Comparison of ENCODE assay signal across 13 cellular contexts in the genomic region with DNA sequence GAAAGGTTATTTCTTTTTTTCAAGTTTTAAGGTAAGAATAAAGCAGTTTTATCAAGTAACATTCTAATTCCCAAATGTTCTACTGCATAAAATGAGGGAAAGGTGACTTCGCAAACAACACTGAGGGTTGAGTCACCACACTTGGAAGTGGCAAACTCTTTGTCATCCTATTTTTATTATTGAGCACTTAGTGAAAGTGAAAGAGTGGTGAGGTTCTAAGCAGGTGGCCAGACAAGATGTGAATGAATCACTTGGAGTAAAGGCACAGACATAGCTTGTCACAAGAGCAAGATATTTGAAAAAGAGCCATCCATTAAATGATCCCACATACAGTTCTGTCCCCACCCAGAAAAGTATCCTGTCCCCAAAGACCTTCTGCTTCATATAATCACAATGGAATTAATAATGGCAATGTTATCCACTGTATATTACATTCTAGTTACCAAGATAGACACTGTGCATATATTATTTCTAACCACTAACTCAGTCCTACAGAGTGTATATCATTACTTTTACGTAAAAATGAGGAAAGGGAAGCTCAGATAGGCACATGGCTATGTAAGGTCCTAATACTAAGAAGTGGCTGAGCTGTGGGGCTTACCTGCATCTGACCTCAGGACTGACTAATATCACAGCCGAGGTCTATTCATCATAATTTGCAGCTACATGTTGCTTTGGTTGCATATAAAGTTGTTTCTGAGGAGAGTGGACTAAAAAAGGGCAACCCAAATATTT.
DNase-seq lines count a peak whose midpoint lies in the region; ATAC-seq and TF ChIP-seq lines count a peak whose summit lies in the region.
"Had no signal": no experiment of that assay in that cellular context is flagged by ENCODE, and none has a peak within 500 bp of the region (broad histone marks: within the 10 kb centered on the region; RNA-seq: fewer than 3 reads in every experiment).

No MANE protein-coding gene starts in this region.

- H3K27me3 Mint-ChIP-seq in natural killer cell treated with Interleukin-12 subunit alpha and Interleukin-12 subunit beta and Interleukin-15 and Interleukin-18, amount 100 ng/mL, for 72 hours, result no peaks in the 10 kb centered on the region

- no peaks in the 10 kb centered on the region for H3K36me3 Mint-ChIP-seq in natural killer cell treated with Interleukin-12 subunit alpha and Interleukin-12 subunit beta and Interleukin-15 and Interleukin-18, amount 100 ng/mL, for 72 hours

- no peak for TF ChIP-seq POLR2A in sigmoid colon (IDR thresholded peaks at IDR 0.05)
- no peak for TF ChIP-seq POLR2A in upper lobe of left lung (IDR thresholded peaks at IDR 0.05)

- TF ChIP-seq EP300 in sigmoid colon (IDR thresholded peaks at IDR 0.05), result no peak
- no peak for TF ChIP-seq EP300 in upper lobe of left lung (IDR thresholded peaks at IDR 0.05)

- intact Hi-C loops in sigmoid colon (cut with DNase I) (no loop called here), heart right ventricle (cut with DNase I) (no loop called here)

- in situ Hi-C loops in GM13977 (cut with MboI; ENCODE audit: low pct_unique_long_range_greater_than_20kb, low sequenced_read_pairs, unreplicated experiment), result no loop called here

- H3K4me1 ChIP-seq in sigmoid colon (no peaks in the 10 kb centered on the region), upper lobe of left lung (no peaks in the 10 kb centered on the region), heart right ventricle (no peaks in the 10 kb centered on the region)
- H3K4me1 ChIP-seq: SJCRH30 had no signal

- H3K27ac Mint-ChIP-seq in natural killer cell treated with Interleukin-12 subunit alpha and Interleukin-12 subunit beta and Interleukin-15 and Interleukin-18, amount 100 ng/mL, for 72 hours, result no peak overlapping the region

- no peak for TF ChIP-seq CTCF in GM13977 (IDR thresholded peaks at IDR 0.05; ENCODE audit: extremely low read depth, insufficient read depth, missing control alignments)
- TF ChIP-seq CTCF in sigmoid colon (IDR thresholded peaks at IDR 0.05), result no peak
- TF ChIP-seq CTCF in upper lobe of left lung (IDR thresholded peaks at IDR 0.05), result no peak
- no peak for TF ChIP-seq CTCF in heart right ventricle (IDR thresholded peaks at IDR 0.05)

- no peak overlapping the region for H3K4me3 Mint-ChIP-seq in natural killer cell treated with Interleukin-12 subunit alpha and Interleukin-12 subunit beta and Interleukin-15 and Interleukin-18, amount 100 ng/mL, for 72 hours
- H3K4me3 Mint-ChIP-seq: neural crest cell had no signal

- H3K9me3 ChIP-seq in sigmoid colon (no peaks in the 10 kb centered on the region), upper lobe of left lung (no peaks in the 10 kb centered on the region), heart right ventricle (peaks cover 0 to 13% (median 0%) of the 10 kb centered on the region in 11 donors)

- no peak overlapping the region for H3K27ac ChIP-seq in sigmoid colon
- H3K27ac ChIP-seq in upper lobe of left lung, result no peak overlapping the region
- H3K27ac ChIP-seq in heart right ventricle, result no peak overlapping the region
- H3K27ac ChIP-seq: C4-2B, SJCRH30 had no signal

- DNase-seq in GM13977 (ENCODE audit: low spot score) (peak; percentile 50), astrocyte of the hippocampus (ENCODE audit: low read depth, low spot score) (peak; percentile 19), sigmoid colon (no peak), upper lobe of left lung (no peak), heart right ventricle (no peak)
- DNase-seq in natural killer cell treated with Interleukin-12 subunit alpha and Interleukin-12 subunit beta and Interleukin-15 and Interleukin-18, amount 100 ng/mL, for 72 hours (ENCODE audit: low spot score), result no peak
- DNase-seq: hypothalamus, NCI-H1694 treated with DMSO at 0.1 percent for 48 hours, SJCRH30 had no signal

- H3K9me3 Mint-ChIP-seq in natural killer cell treated with Interleukin-12 subunit alpha and Interleukin-12 subunit beta and Interleukin-15 and Interleukin-18, amount 100 ng/mL, for 72 hours, result no peaks in the 10 kb centered on the region
- H3K9me3 Mint-ChIP-seq: neural crest cell had no signal

- H3K36me3 ChIP-seq in sigmoid colon (no peaks in the 10 kb centered on the region), upper lobe of left lung (no peaks in the 10 kb centered on the region), heart right ventricle (no peaks in the 10 kb centered on the region)
- H3K36me3 ChIP-seq: SJCRH30 had no signal

- peak; percentile 96 for ATAC-seq in GM21381 (IDR thresholded peaks at IDR 0.05; ENCODE audit: unreplicated experiment)
- ATAC-seq in HG03095 (IDR thresholded peaks at IDR 0.05; ENCODE audit: unreplicated experiment), result peak; percentile 89
- ATAC-seq in natural killer cell treated with Interleukin-12 subunit alpha and Interleukin-12 subunit beta and Interleukin-15 and Interleukin-18, amount 100 ng/mL, for 72 hours, result no peak
- no peak for ATAC-seq in upper lobe of left lung (ENCODE audit: low FRiP score in 2 of 2)
- no peak for ATAC-seq in heart right ventricle

- no peaks in the 10 kb centered on the region for H3K27me3 ChIP-seq in sigmoid colon
- no peaks in the 10 kb centered on the region for H3K27me3 ChIP-seq in upper lobe of left lung
- H3K27me3 ChIP-seq in heart right ventricle, result no peaks in the 10 kb centered on the region
- H3K27me3 ChIP-seq: SJCRH30 had no signal

- 89 to 90% methylated on average over 3 of the region's 3 CpGs for WGBS in sigmoid colon, 2 donors
- WGBS in upper lobe of left lung, 2 donors, result 90 to 95% methylated on average over 3 of the region's 3 CpGs
- WGBS in heart right ventricle, 2 donors, result 92 to 94% methylated on average over 3 of the region's 3 CpGs

- H3K4me3 ChIP-seq in sigmoid colon (no peak overlapping the region), upper lobe of left lung (no peak overlapping the region), heart right ventricle (no peak overlapping the region)
- H3K4me3 ChIP-seq: SJCRH30 had no signal

- H3K4me1 Mint-ChIP-seq in natural killer cell treated with Interleukin-12 subunit alpha and Interleukin-12 subunit beta and Interleukin-15 and Interleukin-18, amount 100 ng/mL, for 72 hours (ENCODE audit: low read depth in 2 of 2), result no peaks in the 10 kb centered on the region
- H3K4me1 Mint-ChIP-seq: neural crest cell had no signal

Comparison
In these comparisons a context has a peak if more than half of its experiments do, and no peak if none do; other contexts are left out.
1. DNase-seq: peak in GM13977 (single experiment) and astrocyte of the hippocampus (single experiment); none in natural killer cell treated with Interleukin-12 subunit alpha and Interleukin-12 subunit beta and Interleukin-15 and Interleukin-18, amount 100 ng/mL, for 72 hours (single experiment), sigmoid colon (single experiment), upper lobe of left lung (0 of 2) and heart right ventricle (0 of 2).
2. ATAC-seq: peak in GM21381 (single experiment) and HG03095 (single experiment); none in natural killer cell treated with Interleukin-12 subunit alpha and Interleukin-12 subunit beta and Interleukin-15 and Interleukin-18, amount 100 ng/mL, for 72 hours (0 of 2), upper lobe of left lung (0 of 2) and heart right ventricle (0 of 8).